ENCODE assay signal across 1 cellular context in genomic region chr20:3710703-3711417, GRCh38.
TF ChIP-seq lines count a peak whose summit lies in the region.

No MANE protein-coding gene starts in this region.

TF ChIP-seq in HepG2, 621 proteins besides CTCF, POLR2A, EP300 and RAD21 (continues in another document):
- TF ChIP-seq, protein P1, sequence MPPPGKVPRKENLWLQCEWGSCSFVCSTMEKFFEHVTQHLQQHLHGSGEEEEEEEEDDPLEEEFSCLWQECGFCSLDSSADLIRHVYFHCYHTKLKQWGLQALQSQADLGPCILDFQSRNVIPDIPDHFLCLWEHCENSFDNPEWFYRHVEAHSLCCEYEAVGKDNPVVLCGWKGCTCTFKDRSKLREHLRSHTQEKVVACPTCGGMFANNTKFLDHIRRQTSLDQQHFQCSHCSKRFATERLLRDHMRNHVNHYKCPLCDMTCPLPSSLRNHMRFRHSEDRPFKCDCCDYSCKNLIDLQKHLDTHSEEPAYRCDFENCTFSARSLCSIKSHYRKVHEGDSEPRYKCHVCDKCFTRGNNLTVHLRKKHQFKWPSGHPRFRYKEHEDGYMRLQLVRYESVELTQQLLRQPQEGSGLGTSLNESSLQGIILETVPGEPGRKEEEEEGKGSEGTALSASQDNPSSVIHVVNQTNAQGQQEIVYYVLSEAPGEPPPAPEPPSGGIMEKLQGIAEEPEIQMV (CRISPR knock-in tag; IDR thresholded peaks at IDR 0.05; ENCODE audit: low read depth): no peak
- TF ChIP-seq ZNF121 (CRISPR knock-in tag; IDR thresholded peaks at IDR 0.05): no peak
- TF ChIP-seq ZNF605 (CRISPR knock-in tag; IDR thresholded peaks at IDR 0.05): no peak
- TF ChIP-seq JDP2 (CRISPR knock-in tag; IDR thresholded peaks at IDR 0.05; ENCODE audit: borderline replicate concordance): no peak
- no peak for TF ChIP-seq ZNF746 (CRISPR knock-in tag; IDR thresholded peaks at IDR 0.05)
- TF ChIP-seq, protein P2, sequence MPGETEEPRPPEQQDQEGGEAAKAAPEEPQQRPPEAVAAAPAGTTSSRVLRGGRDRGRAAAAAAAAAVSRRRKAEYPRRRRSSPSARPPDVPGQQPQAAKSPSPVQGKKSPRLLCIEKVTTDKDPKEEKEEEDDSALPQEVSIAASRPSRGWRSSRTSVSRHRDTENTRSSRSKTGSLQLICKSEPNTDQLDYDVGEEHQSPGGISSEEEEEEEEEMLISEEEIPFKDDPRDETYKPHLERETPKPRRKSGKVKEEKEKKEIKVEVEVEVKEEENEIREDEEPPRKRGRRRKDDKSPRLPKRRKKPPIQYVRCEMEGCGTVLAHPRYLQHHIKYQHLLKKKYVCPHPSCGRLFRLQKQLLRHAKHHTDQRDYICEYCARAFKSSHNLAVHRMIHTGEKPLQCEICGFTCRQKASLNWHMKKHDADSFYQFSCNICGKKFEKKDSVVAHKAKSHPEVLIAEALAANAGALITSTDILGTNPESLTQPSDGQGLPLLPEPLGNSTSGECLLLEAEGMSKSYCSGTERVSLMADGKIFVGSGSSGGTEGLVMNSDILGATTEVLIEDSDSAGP (CRISPR knock-in tag; IDR thresholded peaks at IDR 0.05; ENCODE audit: borderline replicate concordance): peak; percentile 51; the same call in 1 of the 2 replicates
- no peak for TF ChIP-seq ZNF879 (CRISPR knock-in tag; IDR thresholded peaks at IDR 0.05)
- no peak for TF ChIP-seq ZNF282 (IDR thresholded peaks at IDR 0.05; ENCODE audit: partially characterized antibody)
- TF ChIP-seq MTF1 (CRISPR knock-in tag; IDR thresholded peaks at IDR 0.05): no peak
- TF ChIP-seq, protein P3, sequence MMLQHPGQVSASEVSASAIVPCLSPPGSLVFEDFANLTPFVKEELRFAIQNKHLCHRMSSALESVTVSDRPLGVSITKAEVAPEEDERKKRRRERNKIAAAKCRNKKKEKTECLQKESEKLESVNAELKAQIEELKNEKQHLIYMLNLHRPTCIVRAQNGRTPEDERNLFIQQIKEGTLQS (CRISPR knock-in tag; IDR thresholded peaks at IDR 0.05): no peak
- 0 out of 2 replicates have a peak, but pooled peaks have one; percentile 15 for TF ChIP-seq HOXA3 (CRISPR knock-in tag; IDR thresholded peaks at IDR 0.05)
- TF ChIP-seq, protein P4, sequence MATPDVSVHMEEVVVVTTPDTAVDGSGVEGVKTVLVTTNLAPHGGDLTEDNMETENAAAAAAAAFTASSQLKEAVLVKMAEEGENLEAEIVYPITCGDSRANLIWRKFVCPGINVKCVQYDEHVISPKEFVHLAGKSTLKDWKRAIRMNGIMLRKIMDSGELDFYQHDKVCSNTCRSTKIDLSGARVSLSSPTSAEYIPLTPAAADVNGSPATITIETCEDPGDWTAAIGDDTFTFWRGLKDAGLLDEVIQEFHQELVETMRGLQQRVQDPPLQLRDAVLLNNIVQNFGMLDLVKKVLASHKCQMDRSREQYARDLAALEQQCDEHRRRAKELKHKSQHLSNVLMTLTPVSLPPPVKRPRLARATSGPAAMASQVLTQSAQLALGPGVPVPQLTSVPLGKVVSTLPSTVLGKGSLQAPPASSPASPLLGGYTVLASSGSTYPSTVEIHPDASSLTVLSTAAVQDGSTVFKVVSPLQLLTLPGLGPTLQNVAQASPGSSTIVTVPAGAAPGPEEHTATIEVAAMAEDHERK (CRISPR knock-in tag; IDR thresholded peaks at IDR 0.05; ENCODE audit: low read depth): no peak
- no peak for TF ChIP-seq KDM5A (IDR thresholded peaks at IDR 0.05; ENCODE audit: borderline replicate concordance, low read length)
- TF ChIP-seq, protein P5, sequence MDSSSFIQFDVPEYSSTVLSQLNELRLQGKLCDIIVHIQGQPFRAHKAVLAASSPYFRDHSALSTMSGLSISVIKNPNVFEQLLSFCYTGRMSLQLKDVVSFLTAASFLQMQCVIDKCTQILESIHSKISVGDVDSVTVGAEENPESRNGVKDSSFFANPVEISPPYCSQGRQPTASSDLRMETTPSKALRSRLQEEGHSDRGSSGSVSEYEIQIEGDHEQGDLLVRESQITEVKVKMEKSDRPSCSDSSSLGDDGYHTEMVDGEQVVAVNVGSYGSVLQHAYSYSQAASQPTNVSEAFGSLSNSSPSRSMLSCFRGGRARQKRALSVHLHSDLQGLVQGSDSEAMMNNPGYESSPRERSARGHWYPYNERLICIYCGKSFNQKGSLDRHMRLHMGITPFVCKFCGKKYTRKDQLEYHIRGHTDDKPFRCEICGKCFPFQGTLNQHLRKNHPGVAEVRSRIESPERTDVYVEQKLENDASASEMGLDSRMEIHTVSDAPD (CRISPR knock-in tag; IDR thresholded peaks at IDR 0.05): no peak
- TF ChIP-seq FOXA3 (CRISPR knock-in tag; IDR thresholded peaks at IDR 0.05): no peak
- TF ChIP-seq HDAC1 (CRISPR knock-in tag; IDR thresholded peaks at IDR 0.05): no peak
- TF ChIP-seq JUNB (CRISPR knock-in tag; IDR thresholded peaks at IDR 0.05; ENCODE audit: borderline replicate concordance): no peak
- TF ChIP-seq SOX13 (IDR thresholded peaks at IDR 0.05): no peak
- TF ChIP-seq SOX13 (CRISPR knock-in tag; conservative IDR thresholded peaks at IDR 0.05 in 1 of 2, IDR thresholded peaks at IDR 0.05 in 1 of 2): no peak
- TF ChIP-seq MYNN (CRISPR knock-in tag; IDR thresholded peaks at IDR 0.05; ENCODE audit: low read depth): no peak
- TF ChIP-seq NR3C1 (CRISPR knock-in tag; IDR thresholded peaks at IDR 0.05): no peak
- TF ChIP-seq PAXIP1 (CRISPR knock-in tag; conservative IDR thresholded peaks at IDR 0.05): no peak
- TF ChIP-seq ZNF138 (CRISPR knock-in tag; IDR thresholded peaks at IDR 0.05; ENCODE audit: low read depth): no peak
- no peak for TF ChIP-seq RORA (CRISPR knock-in tag; IDR thresholded peaks at IDR 0.05)
- no peak for TF ChIP-seq ATAD3A (CRISPR knock-in tag; IDR thresholded peaks at IDR 0.05)
- TF ChIP-seq ETS1 (CRISPR knock-in tag; IDR thresholded peaks at IDR 0.05): no peak
- no peak for TF ChIP-seq ETV6 (CRISPR knock-in tag; conservative IDR thresholded peaks at IDR 0.05)
- TF ChIP-seq ZNF12 (CRISPR knock-in tag; IDR thresholded peaks at IDR 0.05): no peak
- no peak for TF ChIP-seq PHF21A (CRISPR knock-in tag; IDR thresholded peaks at IDR 0.05)
- no peak for TF ChIP-seq ZBTB2 (CRISPR knock-in tag; IDR thresholded peaks at IDR 0.05; ENCODE audit: low read depth)
- TF ChIP-seq ZZZ3 (CRISPR knock-in tag; IDR thresholded peaks at IDR 0.05; ENCODE audit: borderline replicate concordance): no peak
- TF ChIP-seq ZNF335 (CRISPR knock-in tag; IDR thresholded peaks at IDR 0.05): no peak
- TF ChIP-seq RFX5 (IDR thresholded peaks at IDR 0.05; ENCODE audit: low read depth, low read length): no peak
- TF ChIP-seq ZNF720 (CRISPR knock-in tag; IDR thresholded peaks at IDR 0.05): no peak
- TF ChIP-seq, protein P6, sequence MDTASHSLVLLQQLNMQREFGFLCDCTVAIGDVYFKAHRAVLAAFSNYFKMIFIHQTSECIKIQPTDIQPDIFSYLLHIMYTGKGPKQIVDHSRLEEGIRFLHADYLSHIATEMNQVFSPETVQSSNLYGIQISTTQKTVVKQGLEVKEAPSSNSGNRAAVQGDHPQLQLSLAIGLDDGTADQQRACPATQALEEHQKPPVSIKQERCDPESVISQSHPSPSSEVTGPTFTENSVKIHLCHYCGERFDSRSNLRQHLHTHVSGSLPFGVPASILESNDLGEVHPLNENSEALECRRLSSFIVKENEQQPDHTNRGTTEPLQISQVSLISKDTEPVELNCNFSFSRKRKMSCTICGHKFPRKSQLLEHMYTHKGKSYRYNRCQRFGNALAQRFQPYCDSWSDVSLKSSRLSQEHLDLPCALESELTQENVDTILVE (CRISPR knock-in tag; IDR thresholded peaks at IDR 0.05): 0 out of 2 replicates have a peak, but pooled peaks have one; percentile 58
- no peak for TF ChIP-seq ZNF549 (CRISPR knock-in tag; IDR thresholded peaks at IDR 0.05)
- no peak for TF ChIP-seq ZNF670 (CRISPR knock-in tag; IDR thresholded peaks at IDR 0.05; ENCODE audit: borderline replicate concordance)
- no peak for TF ChIP-seq SOX5 (CRISPR knock-in tag; IDR thresholded peaks at IDR 0.05; ENCODE audit: borderline replicate concordance)
- TF ChIP-seq NR2C2 (CRISPR knock-in tag; IDR thresholded peaks at IDR 0.05; ENCODE audit: borderline replicate concordance): no peak
- TF ChIP-seq ZNF232 (CRISPR knock-in tag; IDR thresholded peaks at IDR 0.05; ENCODE audit: borderline replicate concordance): no peak
- TF ChIP-seq JARID2 (CRISPR knock-in tag; IDR thresholded peaks at IDR 0.05; ENCODE audit: insufficient replicate concordance): no peak
- TF ChIP-seq, protein P7, sequence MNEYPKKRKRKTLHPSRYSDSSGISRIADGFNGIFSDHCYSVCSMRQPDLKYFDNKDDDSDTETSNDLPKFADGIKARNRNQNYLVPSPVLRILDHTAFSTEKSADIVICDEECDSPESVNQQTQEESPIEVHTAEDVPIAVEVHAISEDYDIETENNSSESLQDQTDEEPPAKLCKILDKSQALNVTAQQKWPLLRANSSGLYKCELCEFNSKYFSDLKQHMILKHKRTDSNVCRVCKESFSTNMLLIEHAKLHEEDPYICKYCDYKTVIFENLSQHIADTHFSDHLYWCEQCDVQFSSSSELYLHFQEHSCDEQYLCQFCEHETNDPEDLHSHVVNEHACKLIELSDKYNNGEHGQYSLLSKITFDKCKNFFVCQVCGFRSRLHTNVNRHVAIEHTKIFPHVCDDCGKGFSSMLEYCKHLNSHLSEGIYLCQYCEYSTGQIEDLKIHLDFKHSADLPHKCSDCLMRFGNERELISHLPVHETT (CRISPR knock-in tag; conservative IDR thresholded peaks at IDR 0.05): 0 out of 2 replicates have a peak, but pooled peaks have one; percentile 38
- TF ChIP-seq SMARCE1 (IDR thresholded peaks at IDR 0.05; ENCODE audit: borderline replicate concordance): no peak
- no peak for TF ChIP-seq NCOA2 (CRISPR knock-in tag; IDR thresholded peaks at IDR 0.05)
- TF ChIP-seq SRF (IDR thresholded peaks at IDR 0.05; ENCODE audit: low read depth, low read length): no peak
- no peak for TF ChIP-seq ZNF10 (CRISPR knock-in tag; IDR thresholded peaks at IDR 0.05; ENCODE audit: borderline replicate concordance, low read depth)
- no peak for TF ChIP-seq ZNF703 (CRISPR knock-in tag; IDR thresholded peaks at IDR 0.05; ENCODE audit: borderline replicate concordance)
- no peak for TF ChIP-seq ZNF124 (CRISPR knock-in tag; IDR thresholded peaks at IDR 0.05)
- TF ChIP-seq KDM1A (CRISPR knock-in tag; IDR thresholded peaks at IDR 0.05): no peak
- TF ChIP-seq TFDP2 (CRISPR knock-in tag; IDR thresholded peaks at IDR 0.05): no peak
- no peak for TF ChIP-seq RARA (CRISPR knock-in tag; IDR thresholded peaks at IDR 0.05)
- no peak; the same call in 1 of the 2 replicates for TF ChIP-seq IRF2 (CRISPR knock-in tag; IDR thresholded peaks at IDR 0.05)
- TF ChIP-seq XBP1 (CRISPR knock-in tag; IDR thresholded peaks at IDR 0.05): no peak
- TF ChIP-seq RFX3 (CRISPR knock-in tag; IDR thresholded peaks at IDR 0.05): no peak
- no peak for TF ChIP-seq BRCA1 (CRISPR knock-in tag; IDR thresholded peaks at IDR 0.05)
